10 cellular contexts compared by ENCODE assay signal in genomic region chr10:27724287-27724686, GRCh38. TPM values are rescaled to one million over a fixed set of nuclear protein-coding genes. Genes with fewer than 3 reads are reported as not detected.
A peak's percentile ranks its signal among the peaks of the same experiment; 100 is the strongest.
DNase-seq lines count a peak whose midpoint lies in the region; ATAC-seq and TF ChIP-seq lines count a peak whose summit lies in the region.
"Had no signal": no experiment of that assay in that cellular context is flagged by ENCODE, and none has a peak within 500 bp of the region (broad histone marks: within the 10 kb centered on the region; RNA-seq: fewer than 3 reads in every experiment).

No MANE protein-coding gene starts in this region.

- H2AFZ ChIP-seq in HCT116 (ENCODE audit: low read depth, low read length, poor library complexity, severe bottlenecking): no peak overlapping the region
- H2AFZ ChIP-seq in osteoblast (ENCODE audit: low read length): peak overlapping the region; percentile 77

- peak; percentile 25; the same call in 1 of the 2 replicates for TF ChIP-seq RAD21 in HCT116 (IDR thresholded peaks at IDR 0.05; ENCODE audit: low read depth)

- no peaks in the 10 kb centered on the region for H4K20me1 ChIP-seq in HCT116 (ENCODE audit: insufficient read depth)
- no peaks in the 10 kb centered on the region for H4K20me1 ChIP-seq in osteoblast (ENCODE audit: insufficient read depth, low read length)

- H3K36me3 Mint-ChIP-seq in activated CD4-positive, alpha-beta memory T cell treated with anti-CD3 and anti-CD28 coated beads for 36 hours: no peaks in the 10 kb centered on the region
- H3K36me3 Mint-ChIP-seq: mesothelial cell of epicardium had no signal

- no peak overlapping the region for H3K4me3 ChIP-seq in HCT116 (replicated peaks in 1 of 2; ENCODE audit: low read depth in 1 of 2, low read length in 2 of 2)
- H3K4me3 ChIP-seq in astrocyte of the spinal cord (ENCODE audit: low read depth, low read length): no peak overlapping the region
- no peak overlapping the region for H3K4me3 ChIP-seq in osteoblast (ENCODE audit: insufficient read depth, low read length)
- no peak overlapping the region for H3K4me3 ChIP-seq in uterus
- H3K4me3 ChIP-seq in prostate gland: no peak overlapping the region

- TF ChIP-seq CTCF in C4-2B (conservative IDR thresholded peaks at IDR 0.05) (peak; percentile 45), HCT116 (IDR thresholded peaks at IDR 0.05 in 2 of 3, conservative IDR thresholded peaks at IDR 0.05 in 1 of 3; ENCODE audit: borderline replicate concordance in 1 of 3, insufficient read depth in 1 of 3, low read depth in 2 of 3, low read length in 2 of 3) (peak in 2 of 3 experiments; percentile 61 to 68; a peak in 4 of 6 replicates), astrocyte of the spinal cord (IDR thresholded peaks at IDR 0.05; ENCODE audit: low read depth, low read length) (peak; percentile 32), osteoblast (IDR thresholded peaks at IDR 0.05; ENCODE audit: extremely low read depth, low read depth, low read length) (peak; percentile 61), uterus (IDR thresholded peaks at IDR 0.05) (no peak), prostate gland (IDR thresholded peaks at IDR 0.05) (peak in 1 of 4 experiments; percentile 10)

- H3K27ac Mint-ChIP-seq in activated CD4-positive, alpha-beta memory T cell treated with anti-CD3 and anti-CD28 coated beads for 36 hours: no peak overlapping the region
- H3K27ac Mint-ChIP-seq: mesothelial cell of epicardium had no signal

- RAD21 ChIA-PET in HCT116 (lab: Charles Lee; ENCODE audit: low non-redundant PET in 1 of 2, low total read pairs in 2 of 2, uncharacterized antibody in 2 of 2, unreplicated experiment in 2 of 2): no interaction called here

- H3K79me2 ChIP-seq in HCT116 (ENCODE audit: insufficient read depth, low read length) (peaks cover 52% of the 10 kb centered on the region), osteoblast (ENCODE audit: insufficient read depth, low read length) (no peaks in the 10 kb centered on the region)

- ATAC-seq in HCT116: peak; percentile 73

- CTCF ChIA-PET in HCT116 (lab: Charles Lee): no interaction called here
- CTCF ChIA-PET in activated CD4-positive, alpha-beta memory T cell treated with anti-CD3 and anti-CD28 coated beads for 36 hours (lab: Charles Lee): no interaction called here
- CTCF ChIA-PET in HEK293T (lab: Yijun Ruan, JAX): no interaction called here

- no TSS peak for BruUV-seq in HCT116 (replicated peaks; lab: Mats Ljungman, UMichigan)

- H3K4me3 Mint-ChIP-seq in activated CD4-positive, alpha-beta memory T cell treated with anti-CD3 and anti-CD28 coated beads for 36 hours: no peak overlapping the region
- H3K4me3 Mint-ChIP-seq: mesothelial cell of epicardium had no signal

- no peaks in the 10 kb centered on the region for H3K4me1 ChIP-seq in HCT116 (ENCODE audit: control insufficient read depth in 1 of 2, insufficient read depth in 2 of 2, low read length in 2 of 2)
- H3K4me1 ChIP-seq in osteoblast (ENCODE audit: insufficient read depth, low read length): peaks cover 44% of the 10 kb centered on the region
- no peaks in the 10 kb centered on the region for H3K4me1 ChIP-seq in uterus
- no peaks in the 10 kb centered on the region for H3K4me1 ChIP-seq in prostate gland (replicated peaks)

- H3K4me1 Mint-ChIP-seq in activated CD4-positive, alpha-beta memory T cell treated with anti-CD3 and anti-CD28 coated beads for 36 hours (ENCODE audit: low read depth): peaks cover 4% of the 10 kb centered on the region
- H3K4me1 Mint-ChIP-seq: mesothelial cell of epicardium had no signal

- H3K36me3 ChIP-seq in HCT116 (ENCODE audit: control insufficient read depth in 1 of 2, insufficient read depth in 2 of 2, low read length in 2 of 2) (no peaks in the 10 kb centered on the region), osteoblast (ENCODE audit: insufficient read depth, low read length) (no peaks in the 10 kb centered on the region), uterus (no peaks in the 10 kb centered on the region), prostate gland (no peaks in the 10 kb centered on the region)

- H3K4me2 ChIP-seq in HCT116 (ENCODE audit: low read length) (no peak overlapping the region), osteoblast (ENCODE audit: insufficient read depth, low read length) (peak overlapping the region; percentile 60)

- TF ChIP-seq POLR2A in HCT116 (IDR thresholded peaks at IDR 0.05; ENCODE audit: borderline replicate concordance, extremely low read depth, insufficient read depth, insufficient read length) (no peak), uterus (IDR thresholded peaks at IDR 0.05) (no peak), prostate gland (IDR thresholded peaks at IDR 0.05) (no peak)

- no peaks in the 10 kb centered on the region for H3K9me3 Mint-ChIP-seq in activated CD4-positive, alpha-beta memory T cell treated with anti-CD3 and anti-CD28 coated beads for 36 hours

- H3K9me3 ChIP-seq in HCT116 (ENCODE audit: control insufficient read depth in 1 of 2, insufficient read depth in 1 of 2, low read depth in 1 of 2, low read length in 2 of 2) (no peaks in the 10 kb centered on the region), osteoblast (ENCODE audit: low read depth, low read length) (no peaks in the 10 kb centered on the region), uterus (no peaks in the 10 kb centered on the region), prostate gland (no peaks in the 10 kb centered on the region)

- no peak overlapping the region for H3K27ac ChIP-seq in C4-2B
- no peak overlapping the region for H3K27ac ChIP-seq in HCT116 (ENCODE audit: low read depth, low read length)
- peak overlapping the region; percentile 58 for H3K27ac ChIP-seq in osteoblast (ENCODE audit: low read depth, low read length)
- H3K27ac ChIP-seq in uterus: no peak overlapping the region
- H3K27ac ChIP-seq in prostate gland: peak overlapping the region in 1 of 2 donors; percentile 59

- DNase-seq in HCT116 (ENCODE audit: low read depth, low spot score) (no peak), astrocyte of the spinal cord (ENCODE audit: low read depth, low spot score) (no peak), osteoblast (ENCODE audit: insufficient read length, low spot score, missing footprints) (no peak), uterus (no peak), prostate gland (ENCODE audit: low spot score) (no peak), HEK293T (ENCODE audit: extremely low spot score) (no peak)
- DNase-seq in activated CD4-positive, alpha-beta memory T cell treated with anti-CD3 and anti-CD28 coated beads for 36 hours: no peak
- DNase-seq: NCI-H1436 treated with DMSO at 0.1 percent for 48 hours had no signal

- WGBS in prostate gland: 66% methylated on average over 1 of the region's 1 CpG

- intact Hi-C loops in HCT116 (cut with micrococcal nuclease): no loop called here
- intact Hi-C loops in activated CD4-positive, alpha-beta memory T cell treated with anti-CD3 and anti-CD28 coated beads for 36 hours (cut with micrococcal nuclease): no loop called here
- intact Hi-C loops in uterus (cut with DNase I; ENCODE audit: low total_unique reads): no loop called here
- intact Hi-C loops in prostate gland (cut with DNase I): no loop called here

- no peaks in the 10 kb centered on the region for H3K27me3 ChIP-seq in HCT116 (ENCODE audit: insufficient read depth, low read length)
- H3K27me3 ChIP-seq in osteoblast (ENCODE audit: insufficient read depth, low read length): no peaks in the 10 kb centered on the region
- no peaks in the 10 kb centered on the region for H3K27me3 ChIP-seq in uterus
- no peaks in the 10 kb centered on the region for H3K27me3 ChIP-seq in prostate gland (replicated peaks; ENCODE audit: insufficient read depth)

- no peak overlapping the region for H3K9ac ChIP-seq in HCT116 (ENCODE audit: low read length)

- peaks cover 25% of the 10 kb centered on the region for H3K27me3 Mint-ChIP-seq in activated CD4-positive, alpha-beta memory T cell treated with anti-CD3 and anti-CD28 coated beads for 36 hours

- in situ Hi-C loops in astrocyte of the spinal cord (cut with HindIII; ENCODE audit: low sequenced_read_pairs): no loop called here

- POLR2A ChIA-PET in HCT116 (lab: Charles Lee): no interaction called here
- POLR2A ChIA-PET in activated CD4-positive, alpha-beta memory T cell treated with anti-CD3 and anti-CD28 coated beads for 36 hours (lab: Charles Lee): no interaction called here
- POLR2A ChIA-PET in HEK293T (lab: Yijun Ruan, JAX): no interaction called here

- H3K9me2 ChIP-seq in HCT116 (ENCODE audit: insufficient read depth): no peaks in the 10 kb centered on the region

TF ChIP-seq in HCT116, 20 proteins besides CTCF, POLR2A, EP300 and RAD21:
- TF ChIP-seq CBX3 (IDR thresholded peaks at IDR 0.05; ENCODE audit: low read depth): no peak
- TF ChIP-seq JUND (IDR thresholded peaks at IDR 0.05): 0 out of 2 replicates have a peak, but pooled peaks have one; percentile 11
TF ChIP-seq in HCT116: peak in this region for 1.

TF ChIP-seq in HEK293T, 16 proteins besides CTCF, POLR2A, EP300 and RAD21:
- TF ChIP-seq LEF1 (IDR thresholded peaks at IDR 0.05; ENCODE audit: borderline replicate concordance): no peak
- TF ChIP-seq CTBP1 (IDR thresholded peaks at IDR 0.05; ENCODE audit: borderline replicate concordance): no peak
- no peak for TF ChIP-seq TARDBP (IDR thresholded peaks at IDR 0.05)
- TF ChIP-seq FOXA1 (IDR thresholded peaks at IDR 0.05): no peak
- TF ChIP-seq ELF4 (IDR thresholded peaks at IDR 0.05): no peak
- no peak for TF ChIP-seq FOXM1 (IDR thresholded peaks at IDR 0.05; ENCODE audit: borderline replicate concordance)
- TF ChIP-seq NFRKB (IDR thresholded peaks at IDR 0.05): no peak
- no peak for TF ChIP-seq HDGF (IDR thresholded peaks at IDR 0.05; ENCODE audit: borderline replicate concordance)
- no peak for TF ChIP-seq FOXK2 (IDR thresholded peaks at IDR 0.05)
TF ChIP-seq in HEK293T: peak in this region for 0.

RNA-seq across cellular contexts. Expression of gene MKX, which starts 21.3 kb away (rescaled TPM):
- total RNA-seq in HCT116 (2021; ENCODE audit: unreplicated experiment) (27.5 TPM), osteoblast (6.5 and 15.3 TPM in 2 replicates), uterus (1 to 10 TPM; 4.4 to 7.6 (median 5.4) TPM), prostate gland (10 to 100 TPM; 10.1 to 10.5 TPM)
- polyA plus RNA-seq in HCT116 (2012): 19.1 and 21.2 TPM in 2 replicates
- under 1 TPM; 0.38 to 0.63 TPM for total RNA-seq in activated CD4-positive, alpha-beta memory T cell treated with anti-CD3 and anti-CD28 coated beads for 36 hours
- total RNA-seq: mesothelial cell of epicardium had no signal

Comparison
In these comparisons a context has a peak if more than half of its experiments do, and no peak if none do; other contexts are left out.
1. CTCF ChIP-seq: peak in C4-2B (single experiment), HCT116 (2 of 3), astrocyte of the spinal cord (single experiment) and osteoblast (single experiment); none in uterus (0 of 4).